ENCODE assay signal across 23 cellular contexts in the genomic region with DNA sequence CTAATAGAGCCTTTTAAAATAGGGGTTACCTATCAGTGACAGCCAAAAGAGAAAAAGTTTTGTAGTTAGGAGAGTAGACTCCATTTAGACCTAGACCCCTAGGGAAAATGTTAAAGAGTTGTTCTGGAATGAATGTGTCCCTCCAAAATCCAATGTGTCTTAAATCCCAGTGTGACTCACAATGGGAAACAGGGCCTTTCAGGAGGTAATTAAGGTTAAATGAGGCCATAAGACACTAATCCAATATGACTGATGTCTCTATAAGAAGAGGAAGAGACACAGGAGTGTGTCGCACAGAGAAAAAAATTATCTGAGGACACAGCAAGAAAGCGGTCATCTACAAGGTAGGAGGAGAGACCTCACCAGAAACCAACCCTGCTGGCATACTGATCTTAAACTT.
"Had no signal": no experiment of that assay in that cellular context is flagged by ENCODE, and none has a peak within 500 bp of the region (broad histone marks: within the 10 kb centered on the region; RNA-seq: fewer than 3 reads in every experiment).

No MANE protein-coding gene starts in this region.

- H3K27ac ChIP-seq: body of pancreas, esophagus muscularis mucosa, heart right ventricle, left lung, lower lobe of right lung, right lobe of liver, thoracic aorta, uterus had no signal

- H3K36me3 ChIP-seq: esophagus muscularis mucosa, heart right ventricle, left lung, lower lobe of right lung, right lobe of liver, thoracic aorta, uterus had no signal

- H3K4me1 ChIP-seq: body of pancreas, heart right ventricle, left lung, lower lobe of right lung, right lobe of liver, uterus had no signal

- DNase-seq: activated CD4-positive, alpha-beta T cell treated with anti-CD3 and anti-CD28 coated beads, Interleukin-2, amount 50 U/mL, for 1 hour; activated CD8-positive, alpha-beta T cell treated with anti-CD3 and anti-CD28 coated beads for 36 hours; activated naive CD4-positive, alpha-beta T cell treated with Interleukin-2 at 50 U/mL for 16 hours; activated T-cell treated with anti-CD3 and anti-CD28 coated beads, Interleukin-2, amount 50 U/mL, for 72 hours; anterior cingulate cortex; body of pancreas; dermis blood vessel endothelial cell; effector CD4-positive, alpha-beta T cell; foreskin melanocyte; heart right ventricle; kidney glomerular epithelial cell; left lung; lower lobe of right lung; mesenchymal stem cell; right lobe of liver; stimulated activated CD4-positive, alpha-beta T cell treated with anti-CD3 and anti-CD28 coated beads, Interleukin-2, amount 100 ng/mL, for 48 hours; stimulated activated naive CD8-positive, alpha-beta T cell treated with anti-CD3 and anti-CD28 coated beads, Interleukin-15, Interleukin-2, amounts not matched to agents 100 U/mL and 50 U/mL, for 24 hours; T-helper 9 cell; trophoblast cell; uterus had no signal

- H3K4me3 ChIP-seq: body of pancreas, esophagus muscularis mucosa, heart right ventricle, left lung, lower lobe of right lung, right lobe of liver, thoracic aorta, uterus had no signal

- H3K9me3 ChIP-seq: body of pancreas, heart right ventricle, left lung, lower lobe of right lung, right lobe of liver, thoracic aorta, uterus had no signal

- FAIRE-seq: colon had no signal

- H3K27me3 ChIP-seq: body of pancreas, esophagus muscularis mucosa, heart right ventricle, left lung, right lobe of liver, uterus had no signal
